Comparison of ENCODE assay signal across 19 cellular contexts in genomic region chr2:18790465-18791171, GRCh38.
DNase-seq lines count a peak whose midpoint lies in the region; ATAC-seq and TF ChIP-seq lines count a peak whose summit lies in the region.
"Had no signal": no experiment of that assay in that cellular context is flagged by ENCODE, and none has a peak within 500 bp of the region (broad histone marks: within the 10 kb centered on the region; RNA-seq: fewer than 3 reads in every experiment).

No MANE protein-coding gene starts in this region.

- H2BK12ac ChIP-seq in H9 (ENCODE audit: insufficient read length, low read depth, low read length): no peak overlapping the region

- H3K4me1 ChIP-seq in gastroesophageal sphincter (peaks cover 10 to 44% (median 12%) of the 10 kb centered on the region in 3 donors), rectal smooth muscle tissue (ENCODE audit: control insufficient read depth, insufficient read depth, low read length) (peaks cover 15% of the 10 kb centered on the region), H9 (ENCODE audit: insufficient read depth, low read length) (no peaks in the 10 kb centered on the region)
- H3K4me1 ChIP-seq: SJSA1 had no signal

- H3K79me1 ChIP-seq in H9 (ENCODE audit: insufficient read depth, low read depth, low read length, poor library complexity, severe bottlenecking): no peaks in the 10 kb centered on the region

- no peak overlapping the region for H4K8ac ChIP-seq in H9 (replicated peaks; ENCODE audit: insufficient read length, low read depth, low read length)

- H2BK15ac ChIP-seq in H9 (ENCODE audit: low read depth, low read length): no peak overlapping the region

- H3K9ac ChIP-seq in rectal smooth muscle tissue (ENCODE audit: low read length): no peak overlapping the region
- no peak overlapping the region for H3K9ac ChIP-seq in H9 (ENCODE audit: extremely low read depth, insufficient read length, low read length)
- H3K9ac ChIP-seq: KMS-11 had no signal

- no peak overlapping the region for H2BK5ac ChIP-seq in H9 (ENCODE audit: insufficient read length, low read length)

- TF ChIP-seq POLR2A in gastroesophageal sphincter (IDR thresholded peaks at IDR 0.05): no peak

- DNase-seq in Caki2 (ENCODE audit: low read depth) (peak; percentile 11), LHCN-M2 (ENCODE audit: low read depth) (peak; percentile 14), hepatic stellate cell (ENCODE audit: low spot score) (no peak), NCI-H1930 (lab: John Stamatoyannopoulos, UW) (no peak), H9 (no peak), HuH-7 (ENCODE audit: low spot score) (no peak)
- DNase-seq: DMS79, HFFc6, NCI-H1694, NCI-H2081 treated with DMSO at 0.1 percent for 48 hours, NCI-H446 treated with DMSO at 0.1 percent for 48 hours, OCI-M1 had no signal

- TF ChIP-seq CTCF in gastroesophageal sphincter (IDR thresholded peaks at IDR 0.05) (no peak), H9 (conservative IDR thresholded peaks at IDR 0.05) (no peak)

- no peaks in the 10 kb centered on the region for H3K9me3 Mint-ChIP-seq in H9
- H3K9me3 Mint-ChIP-seq: HFFc6 had no signal

- H3K36me3 ChIP-seq in gastroesophageal sphincter (no peaks in the 10 kb centered on the region), rectal smooth muscle tissue (ENCODE audit: control insufficient read depth, insufficient read depth, low read length) (no peaks in the 10 kb centered on the region)
- H3K36me3 ChIP-seq: SJSA1 had no signal

- no peak overlapping the region for H3K56ac ChIP-seq in H9 (ENCODE audit: insufficient read length, low read depth, low read length)

- no peak overlapping the region for H2BK120ac ChIP-seq in H9 (ENCODE audit: low read depth, low read length, poor library complexity, severe bottlenecking)

- no peak overlapping the region for H3K4me2 ChIP-seq in H9 (ENCODE audit: insufficient read depth, insufficient read length, low read length)
- H3K4me2 ChIP-seq: KMS-11 had no signal

- no peak for ATAC-seq in gastroesophageal sphincter
- ATAC-seq: Right ventricle myocardium inferior had no signal

- H3K27ac ChIP-seq in gastroesophageal sphincter (peak overlapping the region in 3 of 4 donors; percentile 23 to 75 (median 65)), rectal smooth muscle tissue (ENCODE audit: low read depth, low read length) (peak overlapping the region; percentile 56), H9 (ENCODE audit: insufficient read length, low read depth, low read length) (no peak overlapping the region)
- H3K27ac ChIP-seq: KMS-11, SJSA1 had no signal

- no peak overlapping the region for H4K5ac ChIP-seq in H9 (ENCODE audit: insufficient read length, low read depth, low read length)

- no peak overlapping the region for H3K14ac ChIP-seq in H9 (ENCODE audit: insufficient read depth, low read length)

- no peak overlapping the region for H2AK5ac ChIP-seq in H9 (ENCODE audit: insufficient read length, low read length)

- no peak overlapping the region for H3K4me3 Mint-ChIP-seq in H9
- H3K4me3 Mint-ChIP-seq: B cell, CD14-positive monocyte, HFFc6 had no signal

- no peak overlapping the region for H2BK20ac ChIP-seq in H9 (ENCODE audit: low read depth, low read length, poor library complexity, severe bottlenecking)

- no peak overlapping the region for H2AFZ ChIP-seq in H9 (ENCODE audit: low read length)

- H3K4me3 ChIP-seq in gastroesophageal sphincter (no peak overlapping the region), rectal smooth muscle tissue (ENCODE audit: low read length) (no peak overlapping the region)
- H3K4me3 ChIP-seq: SJSA1 had no signal

- TF ChIP-seq EP300 in gastroesophageal sphincter (IDR thresholded peaks at IDR 0.05): no peak

- 88 to 100% methylated on average over 2 to 3 of the region's 3 CpGs for WGBS in gastroesophageal sphincter (ENCODE audit: low coverage in 1 of 2), 2 donors
- WGBS in H9 (ENCODE audit: extremely low coverage, insufficient read length, low lambda C conversion rate): no CpG with 5 or more reads among the region's 3 CpGs

- H3K4ac ChIP-seq in H9 (ENCODE audit: low read depth, low read length): no peak overlapping the region

- H3K23ac ChIP-seq in H9 (ENCODE audit: insufficient read length, low read depth, low read length): no peak overlapping the region

- no peak overlapping the region for H4K91ac ChIP-seq in H9 (ENCODE audit: insufficient read length, low read depth, low read length)

- H3K9me3 ChIP-seq in gastroesophageal sphincter (peaks cover 0 to 2% (median 0%) of the 10 kb centered on the region in 3 donors), H9 (ENCODE audit: control insufficient read depth, low read depth, low read length) (no peaks in the 10 kb centered on the region)
- H3K9me3 ChIP-seq: SJSA1 had no signal

- in situ Hi-C loops in Caki2 (cut with HindIII; ENCODE audit: low pct_unique_long_range_greater_than_20kb, low sequenced_read_pairs): no loop called here

- H4K20me1 ChIP-seq in H9 (ENCODE audit: control insufficient read depth, insufficient read depth, insufficient read length): no peaks in the 10 kb centered on the region

- H3K27me3 ChIP-seq in gastroesophageal sphincter: no peaks in the 10 kb centered on the region
- H3K27me3 ChIP-seq in rectal smooth muscle tissue (ENCODE audit: control insufficient read depth, insufficient read depth, low read length): no peaks in the 10 kb centered on the region
- no peaks in the 10 kb centered on the region for H3K27me3 ChIP-seq in H9 (ENCODE audit: insufficient read depth, low read length)
- H3K27me3 ChIP-seq: SJSA1 had no signal

- no peaks in the 10 kb centered on the region for H3K4me1 Mint-ChIP-seq in H9
- H3K4me1 Mint-ChIP-seq: B cell, CD14-positive monocyte had no signal

- H3K36me3 Mint-ChIP-seq in H9 (ENCODE audit: insufficient read depth in 1 of 3, low read depth in 3 of 3): no peaks in the 10 kb centered on the region
- H3K36me3 Mint-ChIP-seq: CD14-positive monocyte had no signal

- no peaks in the 10 kb centered on the region for H3K23me2 ChIP-seq in H9 (ENCODE audit: insufficient read length, low read depth, low read length, poor library complexity, severe bottlenecking)

- H3T11ph ChIP-seq in H9 (ENCODE audit: low read length): no peak overlapping the region

- H3K18ac ChIP-seq in H9 (ENCODE audit: insufficient read length, low read depth, low read length): no peak overlapping the region

- H3K27me3 Mint-ChIP-seq in H9 (ENCODE audit: low read depth): peaks cover 23% of the 10 kb centered on the region
- H3K27me3 Mint-ChIP-seq: B cell had no signal

- no peak overlapping the region for H3K27ac Mint-ChIP-seq in H9
- H3K27ac Mint-ChIP-seq: B cell, CD14-positive monocyte, HFFc6 had no signal

- no peaks in the 10 kb centered on the region for H3K79me2 ChIP-seq in H9 (ENCODE audit: insufficient read depth, low read length)

Comparison
In these comparisons a context has a peak if more than half of its experiments do, and no peak if none do; other contexts are left out.
1. DNase-seq: peak in Caki2 (single experiment) and LHCN-M2 (single experiment); none in hepatic stellate cell (single experiment), NCI-H1930 (0 of 2), H9 (single experiment) and HuH-7 (single experiment).